Comparison of ENCODE assay signal across 27 cellular contexts in the genomic region with DNA sequence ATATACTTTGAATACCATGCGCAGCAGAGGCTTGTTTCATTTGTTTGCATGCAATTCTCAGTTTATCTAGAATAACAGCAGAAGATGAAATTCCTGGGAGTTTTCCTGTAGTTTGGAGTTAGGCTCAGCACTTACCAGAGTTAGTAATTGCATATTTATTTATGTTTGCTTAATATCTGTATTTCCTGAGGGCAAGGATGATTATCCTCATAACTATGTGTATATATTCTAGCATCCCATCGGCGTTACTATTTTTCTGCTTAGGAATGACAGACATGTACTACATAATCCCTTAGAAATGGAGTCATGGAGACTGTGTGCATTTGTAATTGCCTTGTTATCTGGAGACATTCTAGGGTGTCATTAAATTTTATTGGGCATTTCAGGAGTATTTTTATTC.
A peak's percentile ranks its signal among the peaks of the same experiment; 100 is the strongest.
DNase-seq lines count a peak whose midpoint lies in the region; ATAC-seq and TF ChIP-seq lines count a peak whose summit lies in the region.
"Had no signal": no experiment of that assay in that cellular context is flagged by ENCODE, and none has a peak within 500 bp of the region (broad histone marks: within the 10 kb centered on the region; RNA-seq: fewer than 3 reads in every experiment).

No MANE protein-coding gene starts in this region.

- no peaks in the 10 kb centered on the region for H3K36me3 ChIP-seq in right lobe of liver
- H3K36me3 ChIP-seq in stomach: no peaks in the 10 kb centered on the region
- H3K36me3 ChIP-seq: esophagus squamous epithelium, lower lobe of right lung, Peyer's patch had no signal

- H3K27ac ChIP-seq in right lobe of liver: no peak overlapping the region
- no peak overlapping the region for H3K27ac ChIP-seq in stomach
- H3K27ac ChIP-seq: A549, esophagus squamous epithelium, lower lobe of right lung, Peyer's patch, VCaP had no signal

- H3K4me1 ChIP-seq in right lobe of liver (no peaks in the 10 kb centered on the region), stomach (no peaks in the 10 kb centered on the region)
- H3K4me1 ChIP-seq: A549, esophagus squamous epithelium, lower lobe of right lung, Peyer's patch had no signal

- intact Hi-C loops in right lobe of liver (cut with DNase I): no loop called here
- intact Hi-C loops in stomach (cut with DNase I; ENCODE audit: low total_unique reads): no loop called here

- CTCF ChIA-PET in AG04449 (lab: Yijun Ruan, JAX): no interaction called here

- H3K27me3 ChIP-seq in right lobe of liver (no peaks in the 10 kb centered on the region), stomach (no peaks in the 10 kb centered on the region)
- H3K27me3 ChIP-seq: esophagus squamous epithelium, Peyer's patch had no signal

- POLR2A ChIA-PET in AG04449 (lab: Yijun Ruan, JAX): no interaction called here

- TF ChIP-seq EP300 in stomach (IDR thresholded peaks at IDR 0.05): no peak

- no peak for TF ChIP-seq POLR2A in right lobe of liver (IDR thresholded peaks at IDR 0.05)
- TF ChIP-seq POLR2A in stomach (IDR thresholded peaks at IDR 0.05): no peak

- whole genome bisulfite sequencing in right lobe of liver (ENCODE audit: insufficient coverage, low coverage, low lambda C conversion rate, missing lambda C conversion rate): 64% methylated on average over 3 of the region's 3 CpGs
- WGBS in stomach, 5 donors: 70 to 82% (median 75%) methylated on average over 3 of the region's 3 CpGs

- H3K4me3 ChIP-seq in AG04449 (ENCODE audit: low read depth, low read length) (no peak overlapping the region), foreskin fibroblast (ENCODE audit: low read depth in 1 of 2, low read length in 2 of 2) (no peak overlapping the region), right lobe of liver (no peak overlapping the region), stomach (no peak overlapping the region)
- H3K4me3 ChIP-seq: A549, esophagus squamous epithelium, lower lobe of right lung, Peyer's patch had no signal

- ATAC-seq in omental fat pad (ENCODE audit: low FRiP score) (no peak), right lobe of liver (no peak)
- ATAC-seq: A549, lower lobe of right lung, right cardiac atrium, T-helper 17 cell had no signal

- peak; percentile 90 for DNase-seq in AG04449 (ENCODE audit: low read depth, low spot score)
- peak; percentile 27 for DNase-seq in H4 (ENCODE audit: low spot score)
- peak; percentile 81 for DNase-seq in amniotic stem cell (lab: John Stamatoyannopoulos, UW)
- DNase-seq in foreskin fibroblast: peak; percentile 23 to 73
- no peak for DNase-seq in omental fat pad (ENCODE audit: low spot score)
- DNase-seq in right lobe of liver: no peak
- no peak for DNase-seq in NCI-H524 (lab: John Stamatoyannopoulos, UW)
- no peak for DNase-seq in stomach
- DNase-seq: activated CD4-positive, alpha-beta T cell treated with anti-CD3 and anti-CD28 coated beads, Interleukin-2, amount 50 U/mL, for 4 hours; CD4-positive, alpha-beta memory T cell; DMS53; effector CD8-positive, alpha-beta T cell; esophagus squamous epithelium; hippocampal formation; Karpas-422; lower lobe of right lung; NCI-H1092 treated with DMSO at 0.1 percent for 48 hours; NCI-H2081; NCI-H446 treated with DMSO at 0.1 percent for 48 hours; NK-92 treated with Interleukin-12 subunit alpha and Interleukin-12 subunit beta, amount 100 ng/mL, for 24 hours; nucleus accumbens; Peyer's patch; right cardiac atrium; stimulated activated CD4-positive, alpha-beta T cell treated with anti-CD3 and anti-CD28 coated beads, Interleukin-15, amount 100 ng/mL, for 24 hours; T-helper 17 cell had no signal

- TF ChIP-seq CTCF in AG04449 (IDR thresholded peaks at IDR 0.05; ENCODE audit: insufficient read depth, low read length, missing control alignments) (no peak), foreskin fibroblast (IDR thresholded peaks at IDR 0.05; ENCODE audit: low read depth, low read length) (no peak), omental fat pad (IDR thresholded peaks at IDR 0.05) (no peak), right lobe of liver (IDR thresholded peaks at IDR 0.05) (no peak), stomach (IDR thresholded peaks at IDR 0.05) (no peak)

- H3K9me3 ChIP-seq in right lobe of liver: no peaks in the 10 kb centered on the region
- no peaks in the 10 kb centered on the region for H3K9me3 ChIP-seq in stomach
- H3K9me3 ChIP-seq: A549, esophagus squamous epithelium, lower lobe of right lung, Peyer's patch had no signal

Comparison
In these comparisons a context has a peak if more than half of its experiments do, and no peak if none do; other contexts are left out.
1. DNase-seq: peak in AG04449 (single experiment), H4 (single experiment), amniotic stem cell (single experiment) and foreskin fibroblast (2 of 2); none in omental fat pad (single experiment), right lobe of liver (0 of 3), NCI-H524 (0 of 2) and stomach (single experiment).